In the genomic region with DNA sequence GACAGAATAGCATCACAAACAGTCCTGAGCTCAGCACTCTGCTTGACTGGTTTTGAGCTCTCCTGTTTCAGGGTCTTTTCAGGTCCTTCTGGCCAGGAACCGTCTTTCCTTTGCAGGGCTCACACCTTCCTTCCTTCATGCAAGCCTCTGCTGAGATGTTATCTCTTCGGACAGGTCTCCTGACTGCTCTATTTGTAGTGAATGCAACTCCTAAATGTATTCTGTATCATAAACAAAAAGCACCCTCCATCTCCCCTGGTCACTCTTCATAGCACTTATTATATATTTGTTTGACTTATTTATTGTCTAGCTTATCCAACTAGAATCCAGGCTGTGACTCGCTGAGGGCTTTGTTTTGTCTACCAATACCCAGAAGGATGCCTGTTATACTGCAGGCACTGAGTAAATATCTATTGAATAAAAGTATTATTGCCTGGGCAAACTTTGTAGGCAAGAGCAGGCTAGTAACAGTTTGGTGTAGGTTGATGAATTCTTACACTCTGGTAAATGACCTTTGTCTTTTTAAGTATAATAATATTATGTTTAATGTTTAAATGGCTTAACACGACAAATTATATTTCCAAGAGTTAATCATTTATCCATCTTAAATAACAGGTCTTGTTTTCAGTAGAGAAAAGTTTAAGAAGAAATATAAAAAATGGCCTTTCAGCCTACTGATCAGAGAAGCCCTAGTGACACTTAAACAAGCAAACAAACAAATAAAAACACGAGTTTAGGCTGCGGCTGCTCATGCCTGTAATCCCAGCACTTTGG, we compare ENCODE assay signal across 1 cellular context.
TF ChIP-seq lines count a peak whose summit lies in the region.

No MANE protein-coding gene starts in this region.

TF ChIP-seq in HepG2, 621 proteins besides CTCF, POLR2A, EP300 and RAD21 (continued from another document):
- peak; percentile 54; the same call in 1 of the 2 replicates for TF ChIP-seq ZNF136 (CRISPR knock-in tag; IDR thresholded peaks at IDR 0.05; ENCODE audit: low read depth)
- 0 out of 2 replicates have a peak, but pooled peaks have one; percentile 28 for TF ChIP-seq ZSCAN30 (CRISPR knock-in tag; IDR thresholded peaks at IDR 0.05)
- no peak for TF ChIP-seq THRA (CRISPR knock-in tag; IDR thresholded peaks at IDR 0.05; ENCODE audit: borderline replicate concordance)
- TF ChIP-seq DNMT3B (CRISPR knock-in tag; conservative IDR thresholded peaks at IDR 0.05) = 0 out of 2 replicates have a peak, but pooled peaks have one; percentile 59
- TF ChIP-seq, protein P1, sequence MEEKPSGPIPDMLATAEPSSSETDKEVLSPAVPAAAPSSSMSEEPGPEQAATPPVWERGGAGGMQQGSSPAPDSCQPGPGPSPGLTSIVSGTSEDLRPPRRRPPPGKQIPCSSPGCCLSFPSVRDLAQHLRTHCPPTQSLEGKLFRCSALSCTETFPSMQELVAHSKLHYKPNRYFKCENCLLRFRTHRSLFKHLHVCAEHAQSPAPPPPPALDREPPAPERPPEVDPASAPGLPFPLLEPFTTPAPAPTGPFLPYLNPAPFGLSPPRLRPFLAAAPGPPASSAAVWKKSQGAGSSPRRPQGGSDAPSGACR (CRISPR knock-in tag; IDR thresholded peaks at IDR 0.05) = 0 out of 2 replicates have a peak, but pooled peaks have one; percentile 22
- TF ChIP-seq ZSCAN5A (CRISPR knock-in tag; IDR thresholded peaks at IDR 0.05; ENCODE audit: borderline replicate concordance) = 0 out of 2 replicates have a peak, but pooled peaks have one; percentile 14
- TF ChIP-seq MYPOP (CRISPR knock-in tag; IDR thresholded peaks at IDR 0.05) = 0 out of 2 replicates have a peak, but pooled peaks have one; percentile 19
- 0 out of 2 replicates have a peak, but pooled peaks have one; percentile 23 for TF ChIP-seq TBX2 (CRISPR knock-in tag; IDR thresholded peaks at IDR 0.05; ENCODE audit: borderline replicate concordance)
- TF ChIP-seq, protein P2, sequence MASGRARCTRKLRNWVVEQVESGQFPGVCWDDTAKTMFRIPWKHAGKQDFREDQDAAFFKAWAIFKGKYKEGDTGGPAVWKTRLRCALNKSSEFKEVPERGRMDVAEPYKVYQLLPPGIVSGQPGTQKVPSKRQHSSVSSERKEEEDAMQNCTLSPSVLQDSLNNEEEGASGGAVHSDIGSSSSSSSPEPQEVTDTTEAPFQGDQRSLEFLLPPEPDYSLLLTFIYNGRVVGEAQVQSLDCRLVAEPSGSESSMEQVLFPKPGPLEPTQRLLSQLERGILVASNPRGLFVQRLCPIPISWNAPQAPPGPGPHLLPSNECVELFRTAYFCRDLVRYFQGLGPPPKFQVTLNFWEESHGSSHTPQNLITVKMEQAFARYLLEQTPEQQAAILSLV (CRISPR knock-in tag; IDR thresholded peaks at IDR 0.05; ENCODE audit: borderline replicate concordance) = no peak
- TF ChIP-seq SSRP1 (CRISPR knock-in tag; IDR thresholded peaks at IDR 0.05) = 0 out of 2 replicates have a peak, but pooled peaks have one; percentile 33
- TF ChIP-seq ARHGAP35 (CRISPR knock-in tag; IDR thresholded peaks at IDR 0.05; ENCODE audit: borderline replicate concordance) = no peak
TF ChIP-seq in HepG2: peak in this region for 12.
